3 cellular contexts compared by ENCODE assay signal in genomic region chr16:74443624-74444346, GRCh38. TPM values are rescaled to one million over a fixed set of nuclear protein-coding genes. Genes with fewer than 3 reads are reported as not detected.
"Had no signal": no experiment of that assay in that cellular context is flagged by ENCODE, and none has a peak within 500 bp of the region (broad histone marks: within the 10 kb centered on the region; RNA-seq: fewer than 3 reads in every experiment).

No MANE protein-coding gene starts in this region.

RNA-seq across cellular contexts. Expression of gene CLEC18B, which starts 22.5 kb away (rescaled TPM):
- total RNA-seq: HT1080, IMR-90 had no signal
- polyA plus RNA-seq: GM23248 had no signal
